Comparison of ENCODE assay signal across 18 cellular contexts in the genomic region with DNA sequence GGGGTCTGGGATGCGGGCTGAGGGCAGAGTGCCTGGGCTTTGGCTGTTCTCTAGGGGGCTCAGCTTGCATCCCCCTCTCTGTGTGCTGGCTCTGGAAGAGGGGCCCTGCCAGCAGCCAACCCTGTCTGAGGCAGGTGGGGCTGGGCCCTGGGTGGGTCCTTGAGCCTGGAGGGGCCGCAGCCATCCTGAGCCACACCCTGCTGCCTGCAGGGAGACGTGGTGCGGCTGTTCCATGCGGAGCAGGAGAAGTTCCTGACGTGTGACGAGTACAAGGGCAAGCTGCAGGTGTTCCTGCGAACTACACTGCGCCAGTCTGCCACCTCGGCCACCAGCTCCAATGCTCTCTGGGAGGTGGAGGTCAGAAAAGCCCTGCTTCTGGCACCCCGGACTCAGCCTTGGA. TPM values are rescaled to one million over a fixed set of nuclear protein-coding genes. Genes with fewer than 3 reads are reported as not detected.
DNase-seq lines count a peak whose midpoint lies in the region; ATAC-seq, FAIRE-seq and TF ChIP-seq lines count a peak whose summit lies in the region.
"Had no signal": no experiment of that assay in that cellular context is flagged by ENCODE, and none has a peak within 500 bp of the region (broad histone marks: within the 10 kb centered on the region; RNA-seq: fewer than 3 reads in every experiment).

No MANE protein-coding gene starts in this region.

- intact Hi-C loops in HCT116 (cut with micrococcal nuclease) (no loop called here), kidney (cut with DNase I) (no loop called here)

- no peaks in the 10 kb centered on the region for H3K9me3 Mint-ChIP-seq in stimulated activated effector memory CD8-positive, alpha-beta T cell treated with anti-CD3 and anti-CD28 coated beads, Interleukin-12 subunit alpha, Interleukin-12 subunit beta, amount 100 ng/mL, for 72 hours
- no peaks in the 10 kb centered on the region for H3K9me3 Mint-ChIP-seq in activated naive CD4-positive, alpha-beta T cell treated with anti-CD3 and anti-CD28 coated beads, Interleukin-2, amount 50 U/mL, for 72 hours
- H3K9me3 Mint-ChIP-seq: CD4-positive, alpha-beta memory T cell; H9 had no signal

- H3K18ac ChIP-seq in H1 (ENCODE audit: extremely low read depth, low read length): no peak overlapping the region

- peaks cover 93% of the 10 kb centered on the region for H3K36me3 Mint-ChIP-seq in stimulated activated effector memory CD8-positive, alpha-beta T cell treated with anti-CD3 and anti-CD28 coated beads, Interleukin-12 subunit alpha, Interleukin-12 subunit beta, amount 100 ng/mL, for 72 hours
- no peaks in the 10 kb centered on the region for H3K36me3 Mint-ChIP-seq in activated naive CD4-positive, alpha-beta T cell treated with anti-CD3 and anti-CD28 coated beads, Interleukin-2, amount 50 U/mL, for 72 hours
- H3K36me3 Mint-ChIP-seq in T-helper 17 cell (ENCODE audit: low read depth): peaks cover 2% of the 10 kb centered on the region

- DNase-seq in HCT116 (ENCODE audit: low read depth, low spot score) (no peak), H1 (ENCODE audit: low read depth in 1 of 2, low spot score in 2 of 2) (no peak), T-helper 17 cell (no peak), kidney (no peak)
- DNase-seq in stimulated activated effector memory CD8-positive, alpha-beta T cell treated with anti-CD3 and anti-CD28 coated beads, Interleukin-12 subunit alpha, Interleukin-12 subunit beta, amount 100 ng/mL, for 72 hours (ENCODE audit: low spot score in 2 of 2): no peak
- DNase-seq in activated naive CD4-positive, alpha-beta T cell treated with anti-CD3 and anti-CD28 coated beads, Interleukin-2, amount 50 U/mL, for 72 hours (ENCODE audit: low spot score in 2 of 2): no peak
- no peak for DNase-seq in stimulated activated CD4-positive, alpha-beta T cell treated with anti-CD3 and anti-CD28 coated beads, Interleukin-4, amount 100 ng/mL, for 4 hours
- DNase-seq: 8988T, ACHN, C1 segment of cervical spinal cord, COR-L47, DMS153, DND-41, H9 had no signal

- CTCF ChIA-PET in HCT116 (lab: Charles Lee) (no interaction called here), H1 (lab: Charles Lee; ENCODE audit: partially characterized antibody) (interaction anchor here (0.7 to 12.7 kb wide), 6 partner anchors 7 to 438 kb away, joined by 3 to 102 read pairs (median 4); no protein-coding TSS in a partner anchor)

- H4K20me1 ChIP-seq in HCT116 (ENCODE audit: insufficient read depth): no peaks in the 10 kb centered on the region
- H4K20me1 ChIP-seq in H1 (replicated peaks in 1 of 2; ENCODE audit: control insufficient read depth in 1 of 2, insufficient read depth in 2 of 2, low read length in 2 of 2): peaks cover 0 to 5% of the 10 kb centered on the region in 2 experiments

- RAD21 ChIA-PET in HCT116 (lab: Charles Lee; ENCODE audit: low non-redundant PET in 1 of 2, low total read pairs in 2 of 2, uncharacterized antibody in 2 of 2, unreplicated experiment in 2 of 2): no interaction called here

- no peaks in the 10 kb centered on the region for H3K23me2 ChIP-seq in H1 (ENCODE audit: low read depth, low read length)

- no peaks in the 10 kb centered on the region for H3K79me1 ChIP-seq in H1 (ENCODE audit: low read depth, low read length)

- H2BK5ac ChIP-seq in H1 (ENCODE audit: low read depth, low read length): no peak overlapping the region

- POLR2A ChIA-PET in HCT116 (lab: Charles Lee): no interaction called here
- POLR2A ChIA-PET in H1 (lab: Charles Lee; ENCODE audit: partially characterized antibody): interaction anchor here (0.7 kb wide), 1 partner anchor 72 kb away, joined by 3 read pairs; no protein-coding TSS in a partner anchor

- 84% methylated on average over 11 of the region's 11 CpGs; no CpG with 5 or more reads in 1 of the 2 experiments for WGBS in H1 (ENCODE audit: extremely low coverage in 1 of 2, insufficient coverage in 1 of 2, insufficient read length in 1 of 2, insufficient replicate concordance in 2 of 2, low coverage in 1 of 2, low lambda C conversion rate in 2 of 2, missing lambda C conversion rate in 1 of 2), 2 experiments

- TF ChIP-seq POLR2A in HCT116 (IDR thresholded peaks at IDR 0.05; ENCODE audit: borderline replicate concordance, extremely low read depth, insufficient read depth, insufficient read length) (no peak), H1 (IDR thresholded peaks at IDR 0.05; ENCODE audit: control extremely low read depth in 1 of 2, low read depth in 2 of 2, low read length in 2 of 2) (no peak)

- no peaks in the 10 kb centered on the region; the same call in 1 of the 2 replicates for H3K79me2 ChIP-seq in HCT116 (ENCODE audit: insufficient read depth, low read length)
- H3K79me2 ChIP-seq in H1 (ENCODE audit: control insufficient read depth in 1 of 2, insufficient read depth in 2 of 2, low read length in 2 of 2): no peaks in the 10 kb centered on the region

- H4K8ac ChIP-seq in H1 (ENCODE audit: extremely low read depth, insufficient read depth, low read length): peak overlapping the region; percentile 46; the same call in 1 of the 2 replicates

- H3K4me1 ChIP-seq in HCT116 (ENCODE audit: control insufficient read depth in 1 of 2, insufficient read depth in 2 of 2, low read length in 2 of 2): no peaks in the 10 kb centered on the region
- 0 out of 7 replicates have a peak, but pooled peaks cover 0 to 3% (median 0%) of the 10 kb centered on the region in 4 experiments for H3K4me1 ChIP-seq in H1 (replicated peaks in 1 of 4; ENCODE audit: control insufficient read depth in 3 of 4, insufficient read depth in 4 of 4, low read length in 3 of 4)
- no peaks in the 10 kb centered on the region for H3K4me1 ChIP-seq in kidney (ENCODE audit: control insufficient read depth in 1 of 2, insufficient read depth in 1 of 2, low read depth in 1 of 2, low read length in 2 of 2)
- H3K4me1 ChIP-seq: A549 had no signal

- H2BK12ac ChIP-seq in H1 (ENCODE audit: low read depth, low read length): no peak overlapping the region

- no peak overlapping the region for H3K9ac ChIP-seq in HCT116 (ENCODE audit: low read length)
- H3K9ac ChIP-seq in H1 (replicated peaks in 1 of 4; ENCODE audit: extremely low read depth in 1 of 4, low read depth in 3 of 4, low read length in 3 of 4): no peak overlapping the region
- no peak overlapping the region for H3K9ac ChIP-seq in kidney (ENCODE audit: low read length in 2 of 2)

- no peak overlapping the region for H3K4me3 Mint-ChIP-seq in stimulated activated effector memory CD8-positive, alpha-beta T cell treated with anti-CD3 and anti-CD28 coated beads, Interleukin-12 subunit alpha, Interleukin-12 subunit beta, amount 100 ng/mL, for 72 hours
- no peak overlapping the region for H3K4me3 Mint-ChIP-seq in T-helper 17 cell
- H3K4me3 Mint-ChIP-seq: H9 had no signal

- H3K27ac ChIP-seq in HCT116 (ENCODE audit: low read depth, low read length): no peak overlapping the region
- no peak overlapping the region for H3K27ac ChIP-seq in H1 (ENCODE audit: low read depth, low read length)
- no peak overlapping the region for H3K27ac ChIP-seq in kidney (ENCODE audit: low read depth in 2 of 2, low read length in 2 of 2)
- H3K27ac ChIP-seq: A549 had no signal

- H3K27me3 Mint-ChIP-seq in T-helper 17 cell: no peaks in the 10 kb centered on the region
- H3K27me3 Mint-ChIP-seq: CD4-positive, alpha-beta memory T cell had no signal

- H3K56ac ChIP-seq in H1 (replicated peaks; ENCODE audit: insufficient read length, low read depth, low read length): no peak overlapping the region

- H3K4ac ChIP-seq in H1 (replicated peaks; ENCODE audit: insufficient read length, low read depth, low read length): no peak overlapping the region

- TF ChIP-seq RAD21 in HCT116 (IDR thresholded peaks at IDR 0.05; ENCODE audit: low read depth) (no peak), H1 (IDR thresholded peaks at IDR 0.05 in 1 of 2, conservative IDR thresholded peaks at IDR 0.05 in 1 of 2; ENCODE audit: low read depth in 2 of 2, low read length in 2 of 2) (no peak)

- H3K36me3 ChIP-seq in HCT116 (ENCODE audit: control insufficient read depth in 1 of 2, insufficient read depth in 2 of 2, low read length in 2 of 2) (peaks cover 22 to 30% of the 10 kb centered on the region in 2 experiments; a peak in 3 of 4 replicates), H1 (ENCODE audit: control insufficient read depth in 2 of 4, insufficient read depth in 4 of 4, low read length in 3 of 4) (peaks cover 3 to 7% (median 3%) of the 10 kb centered on the region in 4 experiments; a peak in 6 of 8 replicates), kidney (ENCODE audit: control insufficient read depth in 1 of 2, insufficient read depth in 2 of 2, low read length in 2 of 2) (no peaks in the 10 kb centered on the region)

- no peak overlapping the region for H3K14ac ChIP-seq in H1 (ENCODE audit: insufficient read length)

- H2AK5ac ChIP-seq in H1 (ENCODE audit: low read depth, low read length): no peak overlapping the region

- H3K9me3 ChIP-seq in HCT116 (ENCODE audit: control insufficient read depth in 1 of 2, insufficient read depth in 1 of 2, low read depth in 1 of 2, low read length in 2 of 2): no peaks in the 10 kb centered on the region
- H3K9me3 ChIP-seq in H1 (ENCODE audit: insufficient read depth in 2 of 2, low read depth in 1 of 2, low read length in 1 of 2): no peaks in the 10 kb centered on the region
- no peaks in the 10 kb centered on the region for H3K9me3 ChIP-seq in T-helper 17 cell (ENCODE audit: control insufficient read depth, low read length, poor library complexity, severe bottlenecking)
- H3K9me3 ChIP-seq in kidney (ENCODE audit: control insufficient read depth in 1 of 2, low read length in 2 of 2): no peaks in the 10 kb centered on the region
- H3K9me3 ChIP-seq: A549 had no signal

- H3K4me2 ChIP-seq in HCT116 (ENCODE audit: low read length) (no peak overlapping the region), H1 (ENCODE audit: insufficient read depth in 1 of 2, low read depth in 2 of 2, low read length in 2 of 2) (no peak overlapping the region)
- H3K4me2 ChIP-seq: A549 had no signal

- no peak overlapping the region for H2AFZ ChIP-seq in HCT116 (ENCODE audit: low read depth, low read length, poor library complexity, severe bottlenecking)
- no peak overlapping the region for H2AFZ ChIP-seq in H1 (ENCODE audit: low read length)

- BruUV-seq in HCT116 (replicated peaks; lab: Mats Ljungman, UMichigan): no TSS peak

- no peak overlapping the region for H3K4me3 ChIP-seq in HCT116 (replicated peaks in 1 of 2; ENCODE audit: low read depth in 1 of 2, low read length in 2 of 2)
- no peak overlapping the region for H3K4me3 ChIP-seq in H1 (ENCODE audit: extremely low read depth in 1 of 4, insufficient read depth in 2 of 4, low read depth in 3 of 4, low read length in 4 of 4)
- no peak overlapping the region for H3K4me3 ChIP-seq in kidney (ENCODE audit: low read length in 2 of 2)
- H3K4me3 ChIP-seq: A549 had no signal

- FAIRE-seq in H1 (lab: Jason Lieb, UNC) (no peak), kidney (lab: Jason Lieb, UNC) (no peak)
- FAIRE-seq: A549, G401.6, GM12892 had no signal

- TF ChIP-seq CTCF in HCT116 (IDR thresholded peaks at IDR 0.05 in 2 of 3, conservative IDR thresholded peaks at IDR 0.05 in 1 of 3; ENCODE audit: borderline replicate concordance in 1 of 3, insufficient read depth in 1 of 3, low read depth in 2 of 3, low read length in 2 of 3) (no peak), H1 (IDR thresholded peaks at IDR 0.05; ENCODE audit: control extremely low read depth in 1 of 3, insufficient read depth in 1 of 3, low read depth in 1 of 3, low read length in 3 of 3) (no peak), kidney (IDR thresholded peaks at IDR 0.05; ENCODE audit: borderline replicate concordance, extremely low read depth, insufficient read depth) (no peak)

- ATAC-seq in HCT116: peak; percentile 6; the same call in 1 of the 2 replicates
- ATAC-seq in stimulated activated effector memory CD8-positive, alpha-beta T cell treated with anti-CD3 and anti-CD28 coated beads, Interleukin-12 subunit alpha, Interleukin-12 subunit beta, amount 100 ng/mL, for 72 hours: no peak
- no peak for ATAC-seq in activated naive CD4-positive, alpha-beta T cell treated with anti-CD3 and anti-CD28 coated beads, Interleukin-2, amount 50 U/mL, for 72 hours
- no peak for ATAC-seq in T-helper 17 cell
- ATAC-seq: A549 had no signal

- no peak overlapping the region for H4K5ac ChIP-seq in H1 (ENCODE audit: insufficient read length, low read depth, low read length)

- no peak overlapping the region for H2BK15ac ChIP-seq in H1 (ENCODE audit: low read length)

- H2BK20ac ChIP-seq in H1 (ENCODE audit: low read length): no peak overlapping the region

- H3K9me2 ChIP-seq in HCT116 (ENCODE audit: insufficient read depth): no peaks in the 10 kb centered on the region

- H3K23ac ChIP-seq in H1 (ENCODE audit: insufficient read length): no peak overlapping the region

- no peak overlapping the region for H2BK120ac ChIP-seq in H1 (replicated peaks; ENCODE audit: low read depth, low read length)

- peak overlapping the region; percentile 69 for H3K27ac Mint-ChIP-seq in stimulated activated effector memory CD8-positive, alpha-beta T cell treated with anti-CD3 and anti-CD28 coated beads, Interleukin-12 subunit alpha, Interleukin-12 subunit beta, amount 100 ng/mL, for 72 hours
- no peak overlapping the region for H3K27ac Mint-ChIP-seq in activated naive CD4-positive, alpha-beta T cell treated with anti-CD3 and anti-CD28 coated beads, Interleukin-2, amount 50 U/mL, for 72 hours
- no peak overlapping the region for H3K27ac Mint-ChIP-seq in T-helper 17 cell

- H4K91ac ChIP-seq in H1 (replicated peaks; ENCODE audit: insufficient read length, low read length): no peak overlapping the region

- no peaks in the 10 kb centered on the region for H3K4me1 Mint-ChIP-seq in stimulated activated effector memory CD8-positive, alpha-beta T cell treated with anti-CD3 and anti-CD28 coated beads, Interleukin-12 subunit alpha, Interleukin-12 subunit beta, amount 100 ng/mL, for 72 hours
- no peaks in the 10 kb centered on the region for H3K4me1 Mint-ChIP-seq in T-helper 17 cell

- no peak for TF ChIP-seq EP300 in H1 (IDR thresholded peaks at IDR 0.05; ENCODE audit: borderline replicate concordance in 1 of 2, low read depth in 2 of 2, low read length in 2 of 2)

- H3K27me3 ChIP-seq in HCT116 (ENCODE audit: insufficient read depth, low read length) (no peaks in the 10 kb centered on the region), H1 (replicated peaks in 1 of 4; ENCODE audit: control insufficient read depth in 3 of 4, extremely low read depth in 1 of 4, insufficient read depth in 3 of 4, low read length in 3 of 4) (no peaks in the 10 kb centered on the region)

RNA-seq across cellular contexts. Expression of a gene that starts 41.2 kb away (rescaled TPM):
- 103 TPM for total RNA-seq in HCT116 (2021; ENCODE audit: unreplicated experiment)
- polyA plus RNA-seq in HCT116 (2012): 121 and 137 TPM in 2 replicates
- 44.9 and 45.7 TPM in 2 replicates for total RNA-seq in H1 (2021; fragmentation: NEBNext Ultra II Directional; extraction: Animal tissue kit (Norgen Biotek cat#: 25700))
- polyA plus RNA-seq in H1 (2011; rRNA removed): 29.1 and 37.2 TPM in 2 replicates
- polyA plus RNA-seq in H1 (2011; cell fraction: cytosol; rRNA removed): 22.7 TPM
- polyA plus RNA-seq in H1 (2011; cell fraction: nucleus; rRNA removed): 157 TPM
- 22.4 to 35.2 TPM (median 31.8 TPM) in 4 replicates for polyA plus RNA-seq in H1 (2012, experiment 1 of 2)
- 11.9 TPM for polyA plus RNA-seq in H1 (2012, experiment 2 of 2)
- 24.7 TPM for polyA plus RNA-seq in H1 (2013, experiment 1 of 2)
- 23.5 TPM for polyA plus RNA-seq in H1 (2013, experiment 2 of 2)
- 45.6 and 48.9 TPM in 2 replicates for polyA minus RNA-seq in H1 (2011; rRNA and poly(A)+ RNA removed)
- polyA minus RNA-seq in H1 (2011; cell fraction: cytosol; rRNA and poly(A)+ RNA removed): 23.7 TPM
- polyA minus RNA-seq in H1 (2011; cell fraction: nucleus; rRNA and poly(A)+ RNA removed): 42.2 TPM
- 10 to 100 TPM; 39.2 to 50.8 TPM for total RNA-seq in activated naive CD4-positive, alpha-beta T cell treated with anti-CD3 and anti-CD28 coated beads, Interleukin-2, amount 50 U/mL, for 72 hours
- 10 to 100 TPM; 48.1 to 48.3 TPM for total RNA-seq in T-helper 17 cell
- 86.3 TPM for total RNA-seq in kidney
- 4.2 TPM for polyA plus RNA-seq in kidney (ENCODE audit: insufficient read depth, low read depth, low replicate concordance)

RNA-seq across cellular contexts. Expression of a gene that starts 49.2 kb away (rescaled TPM):
- total RNA-seq in HCT116 (2021; ENCODE audit: unreplicated experiment) (95.1 TPM), T-helper 17 cell (10 to 100 TPM; 17.3 to 19.8 TPM), kidney (39.6 TPM)
- polyA plus RNA-seq in HCT116 (2012): 128 and 169 TPM in 2 replicates
- total RNA-seq in H1 (2021; fragmentation: NEBNext Ultra II Directional; extraction: Animal tissue kit (Norgen Biotek cat#: 25700)): 104 and 107 TPM in 2 replicates
- polyA plus RNA-seq in H1 (2011; rRNA removed) (44.1 and 52.1 TPM in 2 replicates), kidney (ENCODE audit: insufficient read depth, low read depth, low replicate concordance) (189 TPM)
- polyA plus RNA-seq in H1 (2011; cell fraction: cytosol; rRNA removed): 57.4 TPM
- 62.0 TPM for polyA plus RNA-seq in H1 (2011; cell fraction: nucleus; rRNA removed)
- 117 to 214 TPM (median 170 TPM) in 4 replicates for polyA plus RNA-seq in H1 (2012, experiment 1 of 2)
- polyA plus RNA-seq in H1 (2012, experiment 2 of 2): 56.3 TPM
- 88.8 TPM for polyA plus RNA-seq in H1 (2013, experiment 1 of 2)
- 97.1 TPM for polyA plus RNA-seq in H1 (2013, experiment 2 of 2)
- polyA minus RNA-seq in H1 (2011; rRNA and poly(A)+ RNA removed): 13.7 and 13.9 TPM in 2 replicates
- 12.4 TPM for polyA minus RNA-seq in H1 (2011; cell fraction: cytosol; rRNA and poly(A)+ RNA removed)
- polyA minus RNA-seq in H1 (2011; cell fraction: nucleus; rRNA and poly(A)+ RNA removed): 21.4 TPM
- total RNA-seq in activated naive CD4-positive, alpha-beta T cell treated with anti-CD3 and anti-CD28 coated beads, Interleukin-2, amount 50 U/mL, for 72 hours: 100 to 1,000 TPM; 114 to 145 TPM
